ENCODE assay signal across 8 cellular contexts in the genomic region with DNA sequence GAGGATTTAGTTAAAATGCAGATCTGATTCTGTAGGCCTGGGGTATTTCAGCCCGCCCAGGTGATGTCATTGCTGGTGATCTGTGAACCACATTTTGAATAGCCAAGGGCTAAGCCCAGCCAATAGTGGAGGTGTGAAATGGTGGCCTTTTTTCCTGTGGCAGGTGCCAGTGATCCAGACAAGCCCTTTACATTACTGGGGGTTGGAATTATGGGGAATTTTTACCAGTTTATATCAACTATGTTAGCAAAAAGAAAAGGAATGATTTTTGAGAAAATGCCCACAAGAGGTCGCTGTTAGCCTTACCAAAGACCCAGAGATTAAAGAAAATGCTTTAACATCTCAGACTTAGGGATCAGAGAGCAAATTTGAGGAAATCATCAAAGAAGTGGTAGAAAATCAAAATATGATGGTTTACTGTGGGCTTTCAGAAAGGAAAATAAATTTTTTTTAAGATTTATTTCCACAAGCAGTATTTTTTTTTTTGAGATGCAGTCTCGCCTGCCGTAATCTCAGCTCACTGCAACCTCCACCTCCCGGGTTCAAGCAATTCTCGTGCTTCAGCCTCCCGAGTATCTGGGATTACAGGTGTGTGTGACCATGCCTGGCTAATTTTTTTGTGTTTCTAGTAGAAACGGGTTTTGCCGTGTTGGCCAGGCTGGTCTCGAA. TPM values are rescaled to one million over a fixed set of nuclear protein-coding genes. Genes with fewer than 3 reads are reported as not detected.
A peak's percentile ranks its signal among the peaks of the same experiment; 100 is the strongest.
DNase-seq lines count a peak whose midpoint lies in the region; ATAC-seq, FAIRE-seq and TF ChIP-seq lines count a peak whose summit lies in the region.

No MANE protein-coding gene starts in this region.

- peak; percentile 47 for FAIRE-seq in RCC 7860 (lab: Jason Lieb, UNC)

- H3K9me3 Mint-ChIP-seq in endodermal cell = peaks cover 18% of the 10 kb centered on the region
- H3K9me3 Mint-ChIP-seq in nephron = peaks cover 11% of the 10 kb centered on the region

- H3K4me3 Mint-ChIP-seq in endodermal cell (no peak overlapping the region), nephron (peak overlapping the region in 2 of 3 experiments; percentile 25 to 33)

- H3K4me1 Mint-ChIP-seq in endodermal cell (peaks cover 5% of the 10 kb centered on the region), nephron (peaks cover 12% of the 10 kb centered on the region)

- peaks cover 25% of the 10 kb centered on the region for H3K36me3 Mint-ChIP-seq in endodermal cell (ENCODE audit: low read depth)
- peaks cover 23% of the 10 kb centered on the region for H3K36me3 Mint-ChIP-seq in nephron (ENCODE audit: low read depth)

- H3K4me1 ChIP-seq in endodermal cell (ENCODE audit: control insufficient read depth, insufficient read depth, low read length) = no peaks in the 10 kb centered on the region
- H3K4me1 ChIP-seq in aorta (ENCODE audit: control insufficient read depth in 1 of 2, insufficient read depth in 2 of 2, low read length in 2 of 2) = no peaks in the 10 kb centered on the region

- 86 to 97% methylated on average over 9 to 10 of the region's 10 CpGs for WGBS in endodermal cell (ENCODE audit: insufficient coverage in 1 of 2, insufficient read length in 1 of 2), 2 experiments
- 69 to 73% methylated on average over 10 of the region's 10 CpGs for WGBS in aorta, 2 donors

- no peak overlapping the region for H3K9ac ChIP-seq in endodermal cell (ENCODE audit: extremely low read depth, low read length, poor library complexity, severe bottlenecking)

- no peaks in the 10 kb centered on the region for H3K27me3 Mint-ChIP-seq in endodermal cell (ENCODE audit: insufficient read depth)
- no peaks in the 10 kb centered on the region for H3K27me3 Mint-ChIP-seq in nephron (ENCODE audit: low read depth)

- no peaks in the 10 kb centered on the region for H3K27me3 ChIP-seq in endodermal cell (ENCODE audit: control insufficient read depth, insufficient read depth, low read length, poor library complexity, severe bottlenecking)
- no peaks in the 10 kb centered on the region for H3K27me3 ChIP-seq in aorta (ENCODE audit: control insufficient read depth in 1 of 2, insufficient read depth in 2 of 2, low read length in 1 of 2)

- H3K27ac Mint-ChIP-seq in endodermal cell = peak overlapping the region; percentile 89
- H3K27ac Mint-ChIP-seq in nephron = peak overlapping the region in 1 of 3 experiments; percentile 51

- no peak for ATAC-seq in aorta (ENCODE audit: low FRiP score)

- peak; percentile 19 for DNase-seq in activated CD4-positive, alpha-beta T cell treated with anti-CD3 and anti-CD28 coated beads for 48 hours
- no peak for DNase-seq in activated CD4-positive, alpha-beta T cell treated with anti-CD3 and anti-CD28 coated beads, Interleukin-2, amount 50 U/mL, for 4 hours
- DNase-seq in HuH-7 (ENCODE audit: low spot score) = peak; percentile 33
- peak; percentile 49 for DNase-seq in RCC 7860 (ENCODE audit: low spot score)
- DNase-seq in endodermal cell = peak; percentile 58
- DNase-seq in NCI-H128 (lab: John Stamatoyannopoulos, UW; ENCODE audit: unreplicated experiment) = no peak
- DNase-seq in aorta = no peak

- H3K27ac ChIP-seq in endodermal cell (ENCODE audit: low read depth, low read length) (no peak overlapping the region), aorta (ENCODE audit: low read depth in 1 of 2, low read length in 2 of 2) (no peak overlapping the region)

- peaks cover 18% of the 10 kb centered on the region for H3K9me3 ChIP-seq in endodermal cell (ENCODE audit: control insufficient read depth, low read length)
- H3K9me3 ChIP-seq in aorta (ENCODE audit: control insufficient read depth, low read length) = no peaks in the 10 kb centered on the region

- no peak overlapping the region for H3K4me3 ChIP-seq in endodermal cell (ENCODE audit: low read length)
- H3K4me3 ChIP-seq in aorta (ENCODE audit: low read length in 2 of 2) = no peak overlapping the region

- TF ChIP-seq CTCF in endodermal cell (conservative IDR thresholded peaks at IDR 0.05) = peak; percentile 92
- peak; percentile 64 to 72 (median 65) for TF ChIP-seq CTCF in nephron (IDR thresholded peaks at IDR 0.05; ENCODE audit: unreplicated experiment in 3 of 3)

- intact Hi-C loops in aorta (cut with DNase I) = loop anchor here (2.0 to 10.0 kb wide), 3 partner anchors 155 to 328 kb away; a partner anchor contains a TSS

- H3K36me3 ChIP-seq in endodermal cell (ENCODE audit: control insufficient read depth, insufficient read depth, low read length) (no peaks in the 10 kb centered on the region), aorta (ENCODE audit: control insufficient read depth in 1 of 2, insufficient read depth in 2 of 2, low read length in 1 of 2) (no peaks in the 10 kb centered on the region)

RNA-seq across cellular contexts. Expression of a gene that starts 3.9 kb away (rescaled TPM):
- total RNA-seq in endodermal cell (10 to 100 TPM; 61.5 to 82.0 TPM), aorta (10 to 100 TPM; 48.8 to 66.8 TPM)
- polyA plus RNA-seq in endodermal cell (2013, experiment 1 of 2) = 47.8 TPM
- polyA plus RNA-seq in endodermal cell (2013, experiment 2 of 2) = 46.0 TPM
- 10 to 100 TPM; 31.4 to 32.8 TPM for polyA plus RNA-seq in aorta

RNA-seq across cellular contexts. Expression of a gene that starts 35.6 kb away (rescaled TPM):
- total RNA-seq in endodermal cell = 10 to 100 TPM; 16.5 to 24.0 TPM
- 24.1 TPM for polyA plus RNA-seq in endodermal cell (2013, experiment 1 of 2)
- polyA plus RNA-seq in endodermal cell (2013, experiment 2 of 2) = 24.6 TPM
- 10 to 100 TPM; 13.0 to 26.2 TPM for total RNA-seq in aorta
- 10 to 100 TPM in 1 of 2 donors, 1 to 10 TPM in 1; 4.4 to 12.7 TPM for polyA plus RNA-seq in aorta

RNA-seq across cellular contexts. Expression of a gene that starts 37.5 kb away (rescaled TPM):
- total RNA-seq in endodermal cell (10 to 100 TPM; 49.9 to 56.5 TPM), aorta (10 to 100 TPM; 33.5 to 39.0 TPM)
- polyA plus RNA-seq in endodermal cell (2013, experiment 1 of 2) = 58.0 TPM
- polyA plus RNA-seq in endodermal cell (2013, experiment 2 of 2) = 49.0 TPM
- polyA plus RNA-seq in aorta = 10 to 100 TPM; 42.7 to 55.0 TPM

Comparison
In these comparisons a context has a peak if more than half of its experiments do, and no peak if none do; other contexts are left out.
1. DNase-seq: peak in activated CD4-positive, alpha-beta T cell treated with anti-CD3 and anti-CD28 coated beads for 48 hours (single experiment), HuH-7 (single experiment), RCC 7860 (single experiment) and endodermal cell (single experiment); none in activated CD4-positive, alpha-beta T cell treated with anti-CD3 and anti-CD28 coated beads, Interleukin-2, amount 50 U/mL, for 4 hours (0 of 2), NCI-H128 (single experiment) and aorta (0 of 2).